In the genomic region with DNA sequence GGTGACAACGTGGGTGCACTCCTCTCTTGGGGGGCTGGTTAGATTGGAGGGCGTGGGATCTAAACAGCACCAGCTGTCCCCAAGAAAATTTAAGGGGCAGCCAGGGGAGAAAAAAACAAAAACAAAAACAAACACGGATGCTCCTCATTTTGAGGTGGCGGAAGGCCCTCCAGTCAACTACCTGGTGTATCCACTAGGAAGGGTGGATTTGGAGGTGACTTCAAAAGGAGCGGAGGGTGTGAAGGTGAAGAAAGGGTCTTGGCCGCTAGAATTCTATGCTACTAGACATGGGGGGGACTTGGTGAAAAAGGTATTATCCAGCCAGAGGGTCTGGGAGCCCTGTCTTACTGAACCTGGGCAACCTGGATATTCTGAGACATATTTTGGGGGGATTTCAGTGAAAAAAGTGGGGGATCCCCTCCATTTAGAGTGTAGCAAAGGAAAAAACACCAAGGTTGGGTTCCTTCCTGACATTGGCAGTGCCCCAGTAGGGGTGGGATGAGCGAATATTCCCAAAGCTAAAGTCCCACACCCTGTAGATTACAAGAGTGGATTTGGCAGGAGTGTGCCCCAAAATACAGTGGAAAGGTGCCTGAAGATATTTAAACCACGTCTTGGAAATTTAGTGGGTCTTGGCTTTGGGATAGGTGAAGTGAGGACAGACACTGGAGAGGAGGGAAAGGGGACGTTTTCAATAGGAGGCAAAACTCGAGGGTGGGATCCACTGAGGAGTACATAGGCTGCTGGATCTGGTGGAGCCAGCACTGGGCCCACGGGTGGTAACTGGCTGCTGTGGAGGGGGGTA, we compare ENCODE assay signal across 9 cellular contexts. TPM values are rescaled to one million over a fixed set of nuclear protein-coding genes. Genes with fewer than 3 reads are reported as not detected.
DNase-seq lines count a peak whose midpoint lies in the region; FAIRE-seq and TF ChIP-seq lines count a peak whose summit lies in the region.
"Had no signal": no experiment of that assay in that cellular context is flagged by ENCODE, and none has a peak within 500 bp of the region (broad histone marks: within the 10 kb centered on the region; RNA-seq: fewer than 3 reads in every experiment).

No MANE protein-coding gene starts in this region.

- H2BK120ac ChIP-seq in H1 (replicated peaks; ENCODE audit: low read depth, low read length): no peak overlapping the region

- H3K4me3 Mint-ChIP-seq in CD4-positive, alpha-beta memory T cell: peak overlapping the region; percentile 17 to 81 (median 68)

- H3K9me3 ChIP-seq in CD4-positive, alpha-beta memory T cell (ENCODE audit: control insufficient read depth in 1 of 2, low read length in 2 of 2): no peaks in the 10 kb centered on the region
- H3K9me3 ChIP-seq in OCI-LY1 (ENCODE audit: low read length) (no peaks in the 10 kb centered on the region), H1 (ENCODE audit: insufficient read depth in 2 of 2, low read depth in 1 of 2, low read length in 1 of 2) (no peaks in the 10 kb centered on the region), neutrophil (no peaks in the 10 kb centered on the region)

- peaks cover 5 to 9% of the 10 kb centered on the region in 2 donors for H3K36me3 Mint-ChIP-seq in CD4-positive, alpha-beta memory T cell

- H3K4me1 Mint-ChIP-seq in CD4-positive, alpha-beta memory T cell: peaks cover 25 to 54% (median 37%) of the 10 kb centered on the region in 4 donors

- peaks cover 47% of the 10 kb centered on the region for H3K4me1 ChIP-seq in CD4-positive, alpha-beta memory T cell (ENCODE audit: insufficient read depth, low read length)
- H3K4me1 ChIP-seq in OCI-LY1 (ENCODE audit: insufficient read depth, low read length, severe bottlenecking): peaks cover 48% of the 10 kb centered on the region
- H3K4me1 ChIP-seq in H1 (replicated peaks in 1 of 4; ENCODE audit: control insufficient read depth in 3 of 4, insufficient read depth in 4 of 4, low read length in 3 of 4): peaks cover 0 to 29% (median 15%) of the 10 kb centered on the region in 4 experiments; a peak in 6 of 7 replicates
- H3K4me1 ChIP-seq in neutrophil (ENCODE audit: control insufficient read depth in 1 of 2, insufficient read depth in 1 of 2, low read depth in 1 of 2, low read length in 1 of 2): peaks cover 50 to 61% of the 10 kb centered on the region in 2 experiments

- H3K4ac ChIP-seq in H1 (replicated peaks; ENCODE audit: insufficient read length, low read depth, low read length): no peak overlapping the region

- no peak overlapping the region for H3K14ac ChIP-seq in H1 (ENCODE audit: insufficient read length)

- intact Hi-C loops in CD4-positive, alpha-beta memory T cell (cut with micrococcal nuclease): no loop called here

- H2BK20ac ChIP-seq in H1 (ENCODE audit: low read length): no peak overlapping the region

- no peak for TF ChIP-seq POLR2A in H1 (IDR thresholded peaks at IDR 0.05; ENCODE audit: control extremely low read depth in 1 of 2, low read depth in 2 of 2, low read length in 2 of 2)

- peaks cover 25 to 33% of the 10 kb centered on the region in 2 donors for H3K27me3 Mint-ChIP-seq in CD4-positive, alpha-beta memory T cell

- no peak overlapping the region for H2AK5ac ChIP-seq in H1 (ENCODE audit: low read depth, low read length)

- peaks cover 30% of the 10 kb centered on the region for H3K27me3 ChIP-seq in CD4-positive, alpha-beta memory T cell (ENCODE audit: insufficient read depth, low read length)
- H3K27me3 ChIP-seq in OCI-LY1 (ENCODE audit: insufficient read depth, low read length): peaks cover 17% of the 10 kb centered on the region
- H3K27me3 ChIP-seq in H1 (replicated peaks in 1 of 4; ENCODE audit: control insufficient read depth in 3 of 4, extremely low read depth in 1 of 4, insufficient read depth in 3 of 4, low read length in 3 of 4): peaks cover 2 to 19% (median 13%) of the 10 kb centered on the region in 4 experiments; a peak in 6 of 7 replicates
- peaks cover 72% of the 10 kb centered on the region for H3K27me3 ChIP-seq in neutrophil

- H3K4me3 ChIP-seq in CD4-positive, alpha-beta memory T cell (ENCODE audit: low read length in 2 of 2): no peak overlapping the region
- peak overlapping the region; percentile 76 for H3K4me3 ChIP-seq in OCI-LY1 (ENCODE audit: low read depth, low read length, poor library complexity, severe bottlenecking)
- peak overlapping the region; percentile 50 to 83 (median 67) for H3K4me3 ChIP-seq in H1 (ENCODE audit: extremely low read depth in 1 of 4, insufficient read depth in 2 of 4, low read depth in 3 of 4, low read length in 4 of 4)
- H3K4me3 ChIP-seq in neutrophil (ENCODE audit: low read depth in 1 of 2, low read length in 1 of 2): peak overlapping the region; percentile 58 to 75

- H3K27ac Mint-ChIP-seq in CD4-positive, alpha-beta memory T cell: peak overlapping the region in 4 of 7 donors; percentile 51 to 98 (median 69)

- peak in 1 of 5 donors; percentile 5 for DNase-seq in CD4-positive, alpha-beta memory T cell
- DNase-seq in H1 (ENCODE audit: low read depth in 1 of 2, low spot score in 2 of 2) (no peak), GM03348 (ENCODE audit: low spot score) (no peak), hepatic stellate cell (ENCODE audit: low spot score) (no peak), DMS53 (lab: John Stamatoyannopoulos, UW) (no peak), hippocampal formation (lab: John Stamatoyannopoulos, UW) (no peak)

- H2AFZ ChIP-seq in OCI-LY1 (ENCODE audit: low read length) (no peak overlapping the region), H1 (ENCODE audit: low read length) (no peak overlapping the region)

- 20% methylated on average over 11 of the region's 11 CpGs; no CpG with 5 or more reads in 1 of the 2 experiments for WGBS in H1 (ENCODE audit: extremely low coverage in 1 of 2, insufficient coverage in 1 of 2, insufficient read length in 1 of 2, insufficient replicate concordance in 2 of 2, low coverage in 1 of 2, low lambda C conversion rate in 2 of 2, missing lambda C conversion rate in 1 of 2), 2 experiments

- H3K9me3 Mint-ChIP-seq in CD4-positive, alpha-beta memory T cell: no peaks in the 10 kb centered on the region

- no peak overlapping the region for H4K8ac ChIP-seq in H1 (ENCODE audit: extremely low read depth, insufficient read depth, low read length)

- no peaks in the 10 kb centered on the region for H3K9me2 ChIP-seq in OCI-LY1 (ENCODE audit: low read depth, low read length)

- H4K20me1 ChIP-seq in OCI-LY1 (ENCODE audit: insufficient read depth, low read length): no peaks in the 10 kb centered on the region
- no peaks in the 10 kb centered on the region for H4K20me1 ChIP-seq in H1 (replicated peaks in 1 of 2; ENCODE audit: control insufficient read depth in 1 of 2, insufficient read depth in 2 of 2, low read length in 2 of 2)

- H2BK15ac ChIP-seq in H1 (ENCODE audit: low read length): no peak overlapping the region

- no peak for TF ChIP-seq RAD21 in H1 (IDR thresholded peaks at IDR 0.05 in 1 of 2, conservative IDR thresholded peaks at IDR 0.05 in 1 of 2; ENCODE audit: low read depth in 2 of 2, low read length in 2 of 2)

- no peaks in the 10 kb centered on the region for H3K36me3 ChIP-seq in CD4-positive, alpha-beta memory T cell (ENCODE audit: insufficient read depth, low read length)
- H3K36me3 ChIP-seq in OCI-LY1 (ENCODE audit: insufficient read depth, low read length) (peaks cover 3% of the 10 kb centered on the region; the same call in 1 of the 2 replicates), H1 (ENCODE audit: control insufficient read depth in 2 of 4, insufficient read depth in 4 of 4, low read length in 3 of 4) (no peaks in the 10 kb centered on the region), neutrophil (no peaks in the 10 kb centered on the region)

- H3K23ac ChIP-seq in H1 (ENCODE audit: insufficient read length): no peak overlapping the region

- no peak for TF ChIP-seq EP300 in H1 (IDR thresholded peaks at IDR 0.05; ENCODE audit: borderline replicate concordance in 1 of 2, low read depth in 2 of 2, low read length in 2 of 2)

- H3K79me1 ChIP-seq in H1 (ENCODE audit: low read depth, low read length): no peaks in the 10 kb centered on the region

- CTCF ChIA-PET in CD4-positive, alpha-beta memory T cell (lab: Charles Lee; ENCODE audit: partially characterized antibody): interaction anchor here (0.9 to 5.4 kb wide), 4 partner anchors 26 to 84 kb away, joined by 3 to 88 read pairs (median 28); partner anchors contain the start of genes KCTD11, POLR2A and TMEM95
- CTCF ChIA-PET in H1 (lab: Charles Lee; ENCODE audit: partially characterized antibody): interaction anchor here (0.7 to 5.1 kb wide), 11 partner anchors 8 to 85 kb away, joined by 3 to 56 read pairs (median 6); partner anchors contain the start of genes KCTD11, TMEM256 and TMEM95

- H4K91ac ChIP-seq in H1 (replicated peaks; ENCODE audit: insufficient read length, low read length): no peak overlapping the region

- no peaks in the 10 kb centered on the region for H3K79me2 ChIP-seq in OCI-LY1 (ENCODE audit: insufficient read depth, low read length)
- no peaks in the 10 kb centered on the region for H3K79me2 ChIP-seq in H1 (ENCODE audit: control insufficient read depth in 1 of 2, insufficient read depth in 2 of 2, low read length in 2 of 2)

- H3K23me2 ChIP-seq in H1 (ENCODE audit: low read depth, low read length): peaks cover 31% of the 10 kb centered on the region

- no peak overlapping the region for H3K27ac ChIP-seq in CD4-positive, alpha-beta memory T cell (ENCODE audit: low read depth, low read length)
- H3K27ac ChIP-seq in OCI-LY1 (ENCODE audit: low read depth, low read length, poor library complexity, severe bottlenecking): no peak overlapping the region
- no peak overlapping the region for H3K27ac ChIP-seq in H1 (ENCODE audit: low read depth, low read length)
- H3K27ac ChIP-seq in neutrophil: no peak overlapping the region

- H4K5ac ChIP-seq in H1 (ENCODE audit: insufficient read length, low read depth, low read length): no peak overlapping the region

- no peak overlapping the region for H2BK5ac ChIP-seq in H1 (ENCODE audit: low read depth, low read length)

- H3K56ac ChIP-seq in H1 (replicated peaks; ENCODE audit: insufficient read length, low read depth, low read length): no peak overlapping the region

- TF ChIP-seq CTCF in OCI-LY1 (IDR thresholded peaks at IDR 0.05; ENCODE audit: low read length) (no peak), H1 (IDR thresholded peaks at IDR 0.05; ENCODE audit: control extremely low read depth in 1 of 3, insufficient read depth in 1 of 3, low read depth in 1 of 3, low read length in 3 of 3) (no peak), neutrophil (IDR thresholded peaks at IDR 0.05) (no peak)

- POLR2A ChIA-PET in CD4-positive, alpha-beta memory T cell (lab: Charles Lee; ENCODE audit: partially characterized antibody): interaction anchor here (0.9 to 9.3 kb wide), 9 partner anchors 17 to 248 kb away, joined by 3 to 176 read pairs (median 4); partner anchors contain the start of genes ACAP1, MPDU1, POLR2A and SENP3
- POLR2A ChIA-PET in H1 (lab: Charles Lee; ENCODE audit: partially characterized antibody): interaction anchor here (0.5 to 15.5 kb wide), 19 partner anchors 9 to 248 kb away, joined by 3 to 339 read pairs (median 4); partner anchors contain the start of genes DVL2, NLGN2, POLR2A and SLC35G6

- peak overlapping the region; percentile 76 for H3K4me2 ChIP-seq in OCI-LY1 (ENCODE audit: low read length)
- peak overlapping the region; percentile 91 for H3K4me2 ChIP-seq in H1 (ENCODE audit: insufficient read depth in 1 of 2, low read depth in 2 of 2, low read length in 2 of 2)

- H2BK12ac ChIP-seq in H1 (ENCODE audit: low read depth, low read length): 0 out of 2 replicates have a peak overlapping the region, but pooled peaks have one; percentile 27

- no peak for FAIRE-seq in H1 (lab: Jason Lieb, UNC)
- FAIRE-seq: kidney had no signal

- no peaks in the 10 kb centered on the region for H3F3A ChIP-seq in OCI-LY1 (ENCODE audit: insufficient read depth, low read length)

- H3K18ac ChIP-seq in H1 (ENCODE audit: extremely low read depth, low read length): peak overlapping the region; percentile 78

- H3K9ac ChIP-seq in OCI-LY1 (ENCODE audit: low read length): peak overlapping the region; percentile 26; the same call in 1 of the 2 replicates
- H3K9ac ChIP-seq in H1 (replicated peaks in 1 of 4; ENCODE audit: extremely low read depth in 1 of 4, low read depth in 3 of 4, low read length in 3 of 4): no peak overlapping the region

RNA-seq across cellular contexts. Expression of gene FGF11, which starts 0.5 kb away (rescaled TPM):
- 1 to 10 TPM; 2.7 to 3.3 TPM for total RNA-seq in CD4-positive, alpha-beta memory T cell
- under 1 TPM in 1 of 2 donors, not detected in 1; 0.14 TPM for polyA plus RNA-seq in CD4-positive, alpha-beta memory T cell
- 11.8 and 15.0 TPM in 2 replicates for total RNA-seq in H1 (2021; fragmentation: NEBNext Ultra II Directional; extraction: Animal tissue kit (Norgen Biotek cat#: 25700))
- polyA plus RNA-seq in H1 (2011; rRNA removed): 26.1 and 42.0 TPM in 2 replicates
- polyA plus RNA-seq in H1 (2011; cell fraction: cytosol; rRNA removed): 24.3 TPM
- polyA plus RNA-seq in H1 (2011; cell fraction: nucleus; rRNA removed): 47.1 TPM
- 16.8 to 26.7 TPM (median 19.8 TPM) in 4 replicates for polyA plus RNA-seq in H1 (2012, experiment 1 of 2)
- 17.9 TPM for polyA plus RNA-seq in H1 (2012, experiment 2 of 2)
- polyA plus RNA-seq in H1 (2013, experiment 1 of 2): 11.8 TPM
- polyA plus RNA-seq in H1 (2013, experiment 2 of 2): 11.9 TPM
- polyA minus RNA-seq in H1 (2011; rRNA and poly(A)+ RNA removed): 15.9 and 22.0 TPM in 2 replicates
- polyA minus RNA-seq in H1 (2011; cell fraction: cytosol; rRNA and poly(A)+ RNA removed): 11.2 TPM
- 15.4 TPM for polyA minus RNA-seq in H1 (2011; cell fraction: nucleus; rRNA and poly(A)+ RNA removed)

RNA-seq across cellular contexts. Expression of gene TMEM102, which starts 3.6 kb away (rescaled TPM):
- total RNA-seq in CD4-positive, alpha-beta memory T cell: 10 to 100 TPM; 20.8 to 21.8 TPM
- 10 to 100 TPM; 14.6 to 29.2 TPM for polyA plus RNA-seq in CD4-positive, alpha-beta memory T cell
- 11.2 and 12.2 TPM in 2 replicates for total RNA-seq in H1 (2021; fragmentation: NEBNext Ultra II Directional; extraction: Animal tissue kit (Norgen Biotek cat#: 25700))
- polyA plus RNA-seq in H1 (2011; rRNA removed): 10.2 and 14.9 TPM in 2 replicates
- polyA plus RNA-seq in H1 (2011; cell fraction: cytosol; rRNA removed): 9.9 TPM
- 11.9 TPM for polyA plus RNA-seq in H1 (2011; cell fraction: nucleus; rRNA removed)
- polyA plus RNA-seq in H1 (2012, experiment 1 of 2): 7.1 to 9.5 TPM (median 9.0 TPM) in 4 replicates
- 13.0 TPM for polyA plus RNA-seq in H1 (2012, experiment 2 of 2)
- 7.9 TPM for polyA plus RNA-seq in H1 (2013, experiment 1 of 2)
- 7.6 TPM for polyA plus RNA-seq in H1 (2013, experiment 2 of 2)
- polyA minus RNA-seq in H1 (2011; rRNA and poly(A)+ RNA removed): 5.4 and 6.3 TPM in 2 replicates
- polyA minus RNA-seq in H1 (2011; cell fraction: cytosol; rRNA and poly(A)+ RNA removed): 5.1 TPM
- polyA minus RNA-seq in H1 (2011; cell fraction: nucleus; rRNA and poly(A)+ RNA removed): 8.3 TPM

RNA-seq across cellular contexts. Expression of gene CHRNB1, which starts 6.0 kb away (rescaled TPM):
- 1 to 10 TPM; 9.1 to 9.5 TPM for total RNA-seq in CD4-positive, alpha-beta memory T cell
- polyA plus RNA-seq in CD4-positive, alpha-beta memory T cell: 10 to 100 TPM; 24.1 to 29.2 TPM
- 13.8 and 14.1 TPM in 2 replicates for total RNA-seq in H1 (2021; fragmentation: NEBNext Ultra II Directional; extraction: Animal tissue kit (Norgen Biotek cat#: 25700))
- polyA plus RNA-seq in H1 (2011; rRNA removed): 28.2 and 33.6 TPM in 2 replicates
- 29.5 TPM for polyA plus RNA-seq in H1 (2011; cell fraction: cytosol; rRNA removed)
- polyA plus RNA-seq in H1 (2011; cell fraction: nucleus; rRNA removed): 25.1 TPM
- polyA plus RNA-seq in H1 (2012, experiment 1 of 2): 14.8 to 19.3 TPM (median 17.4 TPM) in 4 replicates
- polyA plus RNA-seq in H1 (2012, experiment 2 of 2): 13.4 TPM
- 18.6 TPM for polyA plus RNA-seq in H1 (2013, experiment 1 of 2)
- 20.6 TPM for polyA plus RNA-seq in H1 (2013, experiment 2 of 2)
- 17.5 and 18.8 TPM in 2 replicates for polyA minus RNA-seq in H1 (2011; rRNA and poly(A)+ RNA removed)
- polyA minus RNA-seq in H1 (2011; cell fraction: cytosol; rRNA and poly(A)+ RNA removed): 6.1 TPM
- 8.1 TPM for polyA minus RNA-seq in H1 (2011; cell fraction: nucleus; rRNA and poly(A)+ RNA removed)

RNA-seq across cellular contexts. Expression of gene SPEM3, which starts 10.2 kb away (rescaled TPM):
- not detected for total RNA-seq in CD4-positive, alpha-beta memory T cell
- polyA plus RNA-seq in CD4-positive, alpha-beta memory T cell: not detected
- total RNA-seq in H1 (2021; fragmentation: NEBNext Ultra II Directional; extraction: Animal tissue kit (Norgen Biotek cat#: 25700)): not detected in 2 replicates
- 0.02 TPM in 1 of 2 replicates, not detected in the other for polyA plus RNA-seq in H1 (2011; rRNA removed)
- not detected for polyA plus RNA-seq in H1 (2011; cell fraction: cytosol; rRNA removed)
- 0.03 TPM for polyA plus RNA-seq in H1 (2011; cell fraction: nucleus; rRNA removed)
- 0.04 TPM in 2 of 4 replicates, not detected in the others for polyA plus RNA-seq in H1 (2012, experiment 1 of 2)
- polyA plus RNA-seq in H1 (2012, experiment 2 of 2): not detected
- polyA plus RNA-seq in H1 (2013, experiment 1 of 2): not detected
- not detected for polyA plus RNA-seq in H1 (2013, experiment 2 of 2)
- polyA minus RNA-seq in H1 (2011; rRNA and poly(A)+ RNA removed): not detected in 2 replicates
- not detected for polyA minus RNA-seq in H1 (2011; cell fraction: cytosol; rRNA and poly(A)+ RNA removed)
- not detected for polyA minus RNA-seq in H1 (2011; cell fraction: nucleus; rRNA and poly(A)+ RNA removed)
- total RNA-seq: kidney had no signal

RNA-seq across cellular contexts. Expression of gene SPEM2, which starts 13.4 kb away (rescaled TPM):
- total RNA-seq in CD4-positive, alpha-beta memory T cell: not detected
- not detected for polyA plus RNA-seq in CD4-positive, alpha-beta memory T cell
- total RNA-seq in H1 (2021; fragmentation: NEBNext Ultra II Directional; extraction: Animal tissue kit (Norgen Biotek cat#: 25700)): not detected in 2 replicates
- 0.03 and 0.17 TPM in 2 replicates for polyA plus RNA-seq in H1 (2011; rRNA removed)
- polyA plus RNA-seq in H1 (2011; cell fraction: cytosol; rRNA removed): 0.08 TPM
- polyA plus RNA-seq in H1 (2011; cell fraction: nucleus; rRNA removed): 0.50 TPM
- 0.22 TPM in 1 of 4 replicates, not detected in the others for polyA plus RNA-seq in H1 (2012, experiment 1 of 2)
- not detected for polyA plus RNA-seq in H1 (2012, experiment 2 of 2)
- polyA plus RNA-seq in H1 (2013, experiment 1 of 2): 0.02 TPM
- 0.07 TPM for polyA plus RNA-seq in H1 (2013, experiment 2 of 2)
- not detected in 2 replicates for polyA minus RNA-seq in H1 (2011; rRNA and poly(A)+ RNA removed)
- polyA minus RNA-seq in H1 (2011; cell fraction: cytosol; rRNA and poly(A)+ RNA removed): not detected
- not detected for polyA minus RNA-seq in H1 (2011; cell fraction: nucleus; rRNA and poly(A)+ RNA removed)
- total RNA-seq: kidney had no signal

Comparison
In these comparisons a context has a peak if more than half of its experiments do, and no peak if none do; other contexts are left out.
1. H3K4me3 ChIP-seq: peak in OCI-LY1 (single experiment), H1 (4 of 4) and neutrophil (2 of 2); none in CD4-positive, alpha-beta memory T cell (0 of 2).